In genomic region chr3:72554689-72555088, GRCh38 we compare ENCODE assay signal across 36 cellular contexts.
"Had no signal": no experiment of that assay in that cellular context is flagged by ENCODE, and none has a peak within 500 bp of the region (broad histone marks: within the 10 kb centered on the region; RNA-seq: fewer than 3 reads in every experiment).

No MANE protein-coding gene starts in this region.

- H3K27me3 ChIP-seq: MG63 had no signal

- H3K9me3 ChIP-seq: MG63 had no signal

- H3K36me3 ChIP-seq: MG63 had no signal

- DNase-seq: Karpas-422, Kasumi-1, MG63, MM.1S, MV-4-11, NCI-H1048, NCI-H1092, NCI-H1092 treated with DMSO at 0.1 percent for 48 hours, NCI-H1105, NCI-H1105 treated with DMSO at 0.1 percent for 48 hours, NCI-H1417, NCI-H1417 treated with DMSO at 0.1 percent for 48 hours, NCI-H1436, NCI-H1436 treated with DMSO at 0.1 percent for 48 hours, NCI-H146, NCI-H1694, NCI-H1694 treated with DMSO at 0.1 percent for 48 hours, NCI-H187, NCI-H187 treated with DMSO at 0.1 percent for 48 hours, NCI-H1930, NCI-H2029, NCI-H2029 treated with DMSO at 0.1 percent for 48 hours, NCI-H2081, NCI-H2081 treated with DMSO at 0.1 percent for 48 hours, NCI-H2107, NCI-H2171, NCI-H2171 treated with DMSO at 0.1 percent for 48 hours, NCI-H2227 treated with DMSO at 0.1 percent for 48 hours, NCI-H226, NCI-H345, NCI-H446, NCI-H446 treated with DMSO at 0.1 percent for 48 hours, NCI-H510A, NCI-H510A treated with DMSO at 0.1 percent for 48 hours, NCI-H524, NCI-H524 treated with DMSO at 0.1 percent for 48 hours had no signal

- H3K4me3 ChIP-seq: MG63 had no signal
